8 cellular contexts compared by ENCODE assay signal in genomic region chr4:122921971-122922876, GRCh38. TPM values are rescaled to one million over a fixed set of nuclear protein-coding genes. Genes with fewer than 3 reads are reported as not detected.
DNase-seq lines count a peak whose midpoint lies in the region; ATAC-seq and TF ChIP-seq lines count a peak whose summit lies in the region.

A gene with protein sequence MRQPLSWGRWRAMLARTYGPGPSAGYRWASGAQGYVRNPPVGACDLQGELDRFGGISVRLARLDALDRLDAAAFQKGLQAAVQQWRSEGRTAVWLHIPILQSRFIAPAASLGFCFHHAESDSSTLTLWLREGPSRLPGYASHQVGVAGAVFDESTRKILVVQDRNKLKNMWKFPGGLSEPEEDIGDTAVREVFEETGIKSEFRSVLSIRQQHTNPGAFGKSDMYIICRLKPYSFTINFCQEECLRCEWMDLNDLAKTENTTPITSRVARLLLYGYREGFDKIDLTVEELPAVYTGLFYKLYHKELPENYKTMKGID (minus strand): TSS chr4:122922597. CDS start chr4:122922572, 25 bp downstream.

- in situ Hi-C loops in transverse colon (cut with MboI; ENCODE audit: low pct_ligation_motif_present in 1 of 4, low pct_unique_long_range_greater_than_20kb in 1 of 4, low sequenced_read_pairs in 3 of 4) = loop anchor here (10.0 to 25.0 kb wide), 4 partner anchors 157 to 335 kb away; no protein-coding TSS in a partner anchor

- intact Hi-C loops in transverse colon (cut with DNase I; ENCODE audit: low total_unique reads) = loop anchor here (5.0 to 10.0 kb wide), 2 partner anchors 95 to 317 kb away; partner anchors contain the start of gene FGF2

- no peaks in the 10 kb centered on the region for H3K36me3 ChIP-seq in HUES6 (ENCODE audit: control insufficient read depth, insufficient read depth, low read length)
- no peaks in the 10 kb centered on the region for H3K36me3 ChIP-seq in transverse colon

- WGBS in transverse colon (ENCODE audit: low coverage in 1 of 2), 2 donors = 0% methylated on average over 29 of the region's 63 CpGs; no CpG with 5 or more reads in 1 of the 2 donors

- TF ChIP-seq POLR2A in transverse colon (IDR thresholded peaks at IDR 0.05) = no peak

- ATAC-seq in GM21528 (IDR thresholded peaks at IDR 0.05; ENCODE audit: low FRiP score, unreplicated experiment) = peak; percentile 79

- POLR2A ChIA-PET in RWPE1 (lab: Yijun Ruan, JAX; ENCODE audit: low non-redundant PET) = no interaction called here

- H3K9ac ChIP-seq in HUES6 (ENCODE audit: low read length) = peak within 1 kb of the TSS; percentile 93

- H3K4me3 ChIP-seq in HUES6 (ENCODE audit: low read depth, low read length) (peak within 1 kb of the TSS; percentile 95), transverse colon (peak within 1 kb of the TSS; percentile 63 to 83 (median 72))

- H3K4me1 ChIP-seq in HUES6 (ENCODE audit: control insufficient read depth, insufficient read depth, low read length) = peaks cover 17% of the 10 kb centered on the region; the same call in 1 of the 2 replicates
- H3K4me1 ChIP-seq in transverse colon = peaks cover 0 to 22% (median 9%) of the 10 kb centered on the region in 4 donors

- H3K9me3 ChIP-seq in HUES6 (ENCODE audit: control insufficient read depth, insufficient read depth, low read depth, low read length) (no peaks in the 10 kb centered on the region), transverse colon (no peaks in the 10 kb centered on the region)

- TF ChIP-seq CTCF in RWPE1 (conservative IDR thresholded peaks at IDR 0.05; ENCODE audit: low read depth) = no peak
- TF ChIP-seq CTCF in transverse colon (IDR thresholded peaks at IDR 0.05) = peak in 1 of 5 experiments; percentile 1

- CTCF ChIA-PET in RWPE1 (lab: Yijun Ruan, JAX) = interaction anchor here (0.5 to 2.6 kb wide), 5 partner anchors 116 to 320 kb away, joined by 3 to 11 read pairs (median 3); no protein-coding TSS in a partner anchor

- H3K27ac ChIP-seq in HUES6 (ENCODE audit: low read depth, low read length) (peak within 1 kb of the TSS; percentile 64; the same call in 1 of the 2 replicates), RWPE1 (peak within 1 kb of the TSS; percentile 90), transverse colon (peak within 1 kb of the TSS; percentile 77 to 93 (median 88))

- H3K27me3 ChIP-seq in HUES6 (ENCODE audit: control insufficient read depth, insufficient read depth, low read length) = no peaks in the 10 kb centered on the region
- H3K27me3 ChIP-seq in transverse colon = no peaks in the 10 kb centered on the region

- no peak for TF ChIP-seq EP300 in transverse colon (IDR thresholded peaks at IDR 0.05; ENCODE audit: low read depth)

- DNase-seq in Daoy (ENCODE audit: low read depth) = peak; percentile 40
- DNase-seq in RWPE1 (ENCODE audit: low spot score) = peak; percentile 57
- DNase-seq in activated naive CD4-positive, alpha-beta T cell treated with anti-CD3 and anti-CD28 coated beads, Interleukin-2, amount 50 U/mL, for 16 hours = peak; percentile 40
- peak; percentile 77 for DNase-seq in globus pallidus (ENCODE audit: low spot score)
- DNase-seq in nucleus accumbens (lab: John Stamatoyannopoulos, UW) = peak in 53 of 56 donors; percentile 5 to 83 (median 65)
- DNase-seq in transverse colon = peak; percentile 61

RNA-seq across cellular contexts. Expression of the gene that starts here (rescaled TPM):
- total RNA-seq in Daoy (2014; rRNA removed; shearing (Covaris generic)) = 8.8 and 11.4 TPM in 2 replicates
- total RNA-seq in transverse colon = 10 to 100 TPM in 2 of 4 donors, 1 to 10 TPM in 2; 2.2 to 13.5 (median 7.3) TPM

Comparison
In these comparisons a context has a peak if more than half of its experiments do, and no peak if none do; other contexts are left out.
1. Peak in every context shown above with its lines: DNase-seq, ATAC-seq, H3K4me3 ChIP-seq and H3K27ac ChIP-seq.